8 cellular contexts compared by ENCODE assay signal in genomic region chr14:44316647-44317432, GRCh38.
A peak's percentile ranks its signal among the peaks of the same experiment; 100 is the strongest.
DNase-seq lines count a peak whose midpoint lies in the region; ATAC-seq and TF ChIP-seq lines count a peak whose summit lies in the region.

No MANE protein-coding gene starts in this region.

- H3K9me3 Mint-ChIP-seq in nephron progenitor cell: no peaks in the 10 kb centered on the region

- CTCF ChIA-PET in A673 (lab: Charles Lee): no interaction called here

- no peaks in the 10 kb centered on the region for H3K4me1 Mint-ChIP-seq in nephron progenitor cell

- H3K4me3 ChIP-seq in A673 (ENCODE audit: low read depth, low read length, poor library complexity, severe bottlenecking) (no peak overlapping the region), left lung (no peak overlapping the region), Karpas-422 (ENCODE audit: low read length) (no peak overlapping the region)

- H3K9me2 ChIP-seq in Karpas-422 (replicated peaks; ENCODE audit: insufficient read depth, low read length): no peaks in the 10 kb centered on the region

- intact Hi-C loops in A673 (cut with micrococcal nuclease; ENCODE audit: unreplicated experiment): no loop called here
- intact Hi-C loops in left lung (cut with DNase I): no loop called here

- H3K4me1 ChIP-seq in A673 (ENCODE audit: insufficient read depth, low read length, poor library complexity, severe bottlenecking) (no peaks in the 10 kb centered on the region), left lung (no peaks in the 10 kb centered on the region), Karpas-422 (ENCODE audit: low read length) (no peaks in the 10 kb centered on the region)

- H3K36me3 ChIP-seq in A673 (ENCODE audit: insufficient read depth, low read length, poor library complexity, severe bottlenecking) (no peaks in the 10 kb centered on the region), left lung (no peaks in the 10 kb centered on the region), Karpas-422 (ENCODE audit: insufficient read depth, low read length) (no peaks in the 10 kb centered on the region)

- BruUV-seq in A673 (replicated peaks; lab: Mats Ljungman, UMichigan): no TSS peak

- H3K27me3 ChIP-seq in A673 (replicated peaks; ENCODE audit: insufficient read depth, low read depth, low read length, poor library complexity): no peaks in the 10 kb centered on the region
- no peaks in the 10 kb centered on the region for H3K27me3 ChIP-seq in left lung
- no peaks in the 10 kb centered on the region for H3K27me3 ChIP-seq in Karpas-422 (ENCODE audit: low read length)

- ATAC-seq in GM19023 (IDR thresholded peaks at IDR 0.05; ENCODE audit: unreplicated experiment) (peak; percentile 70), left lung (peak; percentile 94)

- H3K36me3 Mint-ChIP-seq in nephron progenitor cell (ENCODE audit: low read depth): no peaks in the 10 kb centered on the region

- peak overlapping the region; percentile 21 for H3K27ac ChIP-seq in A673 (ENCODE audit: low read depth, low read length, poor library complexity, severe bottlenecking)
- no peak overlapping the region for H3K27ac ChIP-seq in left lung
- no peak overlapping the region for H3K27ac ChIP-seq in Karpas-422 (ENCODE audit: low read length)

- no peak overlapping the region for H2AFZ ChIP-seq in Karpas-422 (ENCODE audit: low read length)

- peaks cover 4% of the 10 kb centered on the region for H3K27me3 Mint-ChIP-seq in nephron progenitor cell (ENCODE audit: low read depth, poor library complexity)

- H3K79me2 ChIP-seq in Karpas-422 (ENCODE audit: low read length): no peaks in the 10 kb centered on the region

- TF ChIP-seq CTCF in A673 (conservative IDR thresholded peaks at IDR 0.05; ENCODE audit: low read depth, low read length) (no peak), left lung (IDR thresholded peaks at IDR 0.05) (no peak), nephron progenitor cell (IDR thresholded peaks at IDR 0.05) (no peak)

- H3K9me3 ChIP-seq in A673 (ENCODE audit: low read depth, low read length, poor library complexity, severe bottlenecking): no peaks in the 10 kb centered on the region
- peaks cover 0 to 16% of the 10 kb centered on the region in 2 donors for H3K9me3 ChIP-seq in left lung
- H3K9me3 ChIP-seq in Karpas-422 (ENCODE audit: low read length): no peaks in the 10 kb centered on the region

- H3K9ac ChIP-seq in Karpas-422 (ENCODE audit: low read length): no peak overlapping the region

- no peak overlapping the region for H3K27ac Mint-ChIP-seq in nephron progenitor cell

- no peaks in the 10 kb centered on the region for H4K20me1 ChIP-seq in Karpas-422 (ENCODE audit: insufficient read depth, low read depth, low read length)

- no peak overlapping the region for H3K4me3 Mint-ChIP-seq in nephron progenitor cell

- peak; percentile 93 for DNase-seq in A673 (ENCODE audit: low spot score)
- peak in 68 of 76 experiments; percentile 1 to 88 (median 48) for DNase-seq in HUDEP-2 (lab: John Stamatoyannopoulos, UW; ENCODE audit: unreplicated experiment in 76 of 76)
- peak; percentile 3 for DNase-seq in UCSD-AML1 (lab: John Stamatoyannopoulos, UW; ENCODE audit: unreplicated experiment)
- peak in 1 of 2 donors; percentile 35 for DNase-seq in left lung
- DNase-seq in Karpas-422: no peak
- no peak for DNase-seq in nephron progenitor cell
- no peak for DNase-seq in NCI-H524 (lab: John Stamatoyannopoulos, UW)

- no peak overlapping the region for H3K4me2 ChIP-seq in Karpas-422 (ENCODE audit: low read depth, low read length, poor library complexity, severe bottlenecking)

- POLR2A ChIA-PET in A673 (lab: Charles Lee; ENCODE audit: low non-redundant PET): no interaction called here

Comparison
In these comparisons a context has a peak if more than half of its experiments do, and no peak if none do; other contexts are left out.
1. DNase-seq: peak in A673 (single experiment), HUDEP-2 (68 of 76) and UCSD-AML1 (single experiment); none in Karpas-422 (single experiment), nephron progenitor cell (single experiment) and NCI-H524 (0 of 2).